Comparison of ENCODE assay signal across 1 cellular context in the genomic region with DNA sequence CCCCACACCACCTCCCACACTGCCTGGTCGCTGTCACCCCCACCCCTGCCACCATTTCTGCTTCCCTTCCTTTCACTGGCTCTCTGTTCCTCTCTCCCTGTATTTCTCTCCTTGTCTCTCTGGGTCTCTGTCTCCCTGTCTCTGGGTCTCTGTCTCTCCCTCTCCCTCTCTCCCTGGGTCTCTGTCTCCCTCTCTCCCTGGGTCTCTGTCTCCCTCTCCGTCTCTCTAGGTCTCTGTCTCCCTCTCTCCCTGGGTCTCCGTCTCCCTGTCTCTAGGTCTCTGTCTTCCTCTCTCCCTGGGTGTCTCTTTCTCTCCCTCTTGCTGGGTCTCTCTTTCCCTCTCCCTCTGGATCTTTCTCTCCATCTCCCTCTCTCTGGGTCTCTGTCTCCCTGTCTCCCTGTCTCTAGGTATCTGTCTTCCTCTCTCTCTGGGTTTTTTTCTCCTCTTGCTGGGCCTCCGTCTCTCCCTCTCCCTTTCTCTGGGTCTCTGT.
TF ChIP-seq lines count a peak whose summit lies in the region.

No MANE protein-coding gene starts in this region.

TF ChIP-seq in HEK293, 187 proteins besides CTCF, POLR2A, EP300 and RAD21 (continued from another document):
- TF ChIP-seq, protein P1, sequence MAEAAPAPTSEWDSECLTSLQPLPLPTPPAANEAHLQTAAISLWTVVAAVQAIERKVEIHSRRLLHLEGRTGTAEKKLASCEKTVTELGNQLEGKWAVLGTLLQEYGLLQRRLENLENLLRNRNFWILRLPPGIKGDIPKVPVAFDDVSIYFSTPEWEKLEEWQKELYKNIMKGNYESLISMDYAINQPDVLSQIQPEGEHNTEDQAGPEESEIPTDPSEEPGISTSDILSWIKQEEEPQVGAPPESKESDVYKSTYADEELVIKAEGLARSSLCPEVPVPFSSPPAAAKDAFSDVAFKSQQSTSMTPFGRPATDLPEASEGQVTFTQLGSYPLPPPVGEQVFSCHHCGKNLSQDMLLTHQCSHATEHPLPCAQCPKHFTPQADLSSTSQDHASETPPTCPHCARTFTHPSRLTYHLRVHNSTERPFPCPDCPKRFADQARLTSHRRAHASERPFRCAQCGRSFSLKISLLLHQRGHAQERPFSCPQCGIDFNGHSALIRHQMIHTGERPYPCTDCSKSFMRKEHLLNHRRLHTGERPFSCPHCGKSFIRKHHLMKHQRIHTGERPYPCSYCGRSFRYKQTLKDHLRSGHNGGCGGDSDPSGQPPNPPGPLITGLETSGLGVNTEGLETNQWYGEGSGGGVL (tag by site-specific recombination; IDR thresholded peaks at IDR 0.05) = peak; percentile 31; the same call in 1 of the 2 replicates
- TF ChIP-seq ZNF473 (tag by site-specific recombination; IDR thresholded peaks at IDR 0.05) = 0 out of 2 replicates have a peak, but pooled peaks have one; percentile 24
- TF ChIP-seq GLIS1 (tag by site-specific recombination; IDR thresholded peaks at IDR 0.05) = peak; percentile 89
- no peak for TF ChIP-seq TSHZ1 (tag by site-specific recombination; IDR thresholded peaks at IDR 0.05; ENCODE audit: borderline replicate concordance)
- peak; percentile 78 for TF ChIP-seq ZNF366 (tag by site-specific recombination; conservative IDR thresholded peaks at IDR 0.05)
- no peak for TF ChIP-seq GLI4 (tag by site-specific recombination; IDR thresholded peaks at IDR 0.05)
- 0 out of 2 replicates have a peak, but pooled peaks have one; percentile 19 for TF ChIP-seq SALL2 (tag by site-specific recombination; IDR thresholded peaks at IDR 0.05; ENCODE audit: borderline replicate concordance)
- peak; percentile 93 for TF ChIP-seq PRDM1 (tag by site-specific recombination; IDR thresholded peaks at IDR 0.05)
- no peak for TF ChIP-seq ZNF610 (tag by site-specific recombination; IDR thresholded peaks at IDR 0.05; ENCODE audit: borderline replicate concordance)
- TF ChIP-seq ZSCAN16 (tag by site-specific recombination; IDR thresholded peaks at IDR 0.05) = no peak
- TF ChIP-seq SCRT2 (tag by site-specific recombination; IDR thresholded peaks at IDR 0.05) = no peak
- TF ChIP-seq, protein P2, sequence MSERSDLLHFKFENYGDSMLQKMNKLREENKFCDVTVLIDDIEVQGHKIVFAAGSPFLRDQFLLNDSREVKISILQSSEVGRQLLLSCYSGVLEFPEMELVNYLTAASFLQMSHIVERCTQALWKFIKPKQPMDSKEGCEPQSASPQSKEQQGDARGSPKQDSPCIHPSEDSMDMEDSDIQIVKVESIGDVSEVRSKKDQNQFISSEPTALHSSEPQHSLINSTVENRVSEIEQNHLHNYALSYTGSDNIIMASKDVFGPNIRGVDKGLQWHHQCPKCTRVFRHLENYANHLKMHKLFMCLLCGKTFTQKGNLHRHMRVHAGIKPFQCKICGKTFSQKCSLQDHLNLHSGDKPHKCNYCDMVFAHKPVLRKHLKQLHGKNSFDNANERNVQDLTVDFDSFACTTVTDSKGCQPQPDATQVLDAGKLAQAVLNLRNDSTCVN (tag by site-specific recombination; optimal IDR thresholded peaks at IDR 0.05) = peak; percentile 10
